Comparison of ENCODE assay signal across 31 cellular contexts in the genomic region with DNA sequence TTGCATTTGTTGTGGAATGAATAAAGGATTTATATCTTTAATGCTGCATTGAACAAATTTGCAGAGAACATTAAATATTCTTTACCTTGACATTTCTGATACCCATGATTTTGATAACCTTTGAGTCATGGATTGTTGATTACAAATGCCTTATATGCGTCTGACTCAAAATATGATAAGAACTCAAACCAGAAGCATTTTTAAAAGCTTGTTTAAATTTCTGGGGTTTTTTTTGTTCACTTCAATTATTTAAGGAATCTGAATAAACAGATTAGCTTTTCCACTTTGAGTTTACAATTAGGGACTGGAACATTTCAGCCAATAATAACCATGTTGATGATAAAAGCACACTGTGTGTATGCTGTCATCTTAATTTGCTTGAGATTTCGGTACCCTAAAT.
DNase-seq lines count a peak whose midpoint lies in the region; ATAC-seq and TF ChIP-seq lines count a peak whose summit lies in the region.
"Had no signal": no experiment of that assay in that cellular context is flagged by ENCODE, and none has a peak within 500 bp of the region (broad histone marks: within the 10 kb centered on the region; RNA-seq: fewer than 3 reads in every experiment).

No MANE protein-coding gene starts in this region.

- no peak overlapping the region for H2AFZ ChIP-seq in SK-N-SH (ENCODE audit: low read depth)

- no peak overlapping the region for H3K9ac ChIP-seq in SK-N-SH
- H3K9ac ChIP-seq: BLaER1; BLaER1 treated with 17β-estradiol and CSF1 and Interleukin-3, amounts not matched to agents 10 nM and 100 nM had no signal

- no peaks in the 10 kb centered on the region for H3K27me3 Mint-ChIP-seq in Calu3 (ENCODE audit: unreplicated experiment)
- H3K27me3 Mint-ChIP-seq: B cell; CD4-positive, alpha-beta memory T cell; CD4-positive, alpha-beta T cell; CD4-positive, CD25-positive, alpha-beta regulatory T cell; CD8-positive, alpha-beta memory T cell had no signal

- H3K79me2 ChIP-seq in SK-N-SH (ENCODE audit: insufficient read depth), result no peaks in the 10 kb centered on the region

- H3K27me3 ChIP-seq in SK-N-SH (ENCODE audit: insufficient read depth), result no peaks in the 10 kb centered on the region
- H3K27me3 ChIP-seq: BE2C; BLaER1; BLaER1 treated with 17β-estradiol and CSF1 and Interleukin-3, amounts not matched to agents 10 nM and 100 nM had no signal

- intact Hi-C loops in Calu3 (cut with micrococcal nuclease; ENCODE audit: unreplicated experiment), result no loop called here
- intact Hi-C loops in Right ventricle myocardium inferior (cut with DNase I), result no loop called here

- H3K4me1 Mint-ChIP-seq in Calu3 (ENCODE audit: low read depth, unreplicated experiment), result peaks cover 9% of the 10 kb centered on the region
- H3K4me1 Mint-ChIP-seq: B cell; CD14-positive monocyte; CD4-positive, alpha-beta memory T cell; CD4-positive, CD25-positive, alpha-beta regulatory T cell; CD8-positive, alpha-beta memory T cell had no signal

- no peaks in the 10 kb centered on the region for H3K36me3 Mint-ChIP-seq in Calu3 (ENCODE audit: insufficient read depth, unreplicated experiment)
- H3K36me3 Mint-ChIP-seq: CD14-positive monocyte; CD4-positive, alpha-beta memory T cell; CD4-positive, CD25-positive, alpha-beta regulatory T cell; CD8-positive, alpha-beta memory T cell; CD8-positive, alpha-beta T cell had no signal

- POLR2A ChIA-PET in SK-N-SH (lab: Yijun Ruan, JAX), result no interaction called here

- ATAC-seq in SK-N-SH treated with all-trans-retinoic acid at 6 μM for 48 hours, result no peak
- no peak for ATAC-seq in Right ventricle myocardium inferior
- ATAC-seq: A549; CD8-positive, alpha-beta T cell had no signal

- no peaks in the 10 kb centered on the region for H3F3A ChIP-seq in SK-N-SH (replicated peaks; ENCODE audit: insufficient read depth)

- no peak for TF ChIP-seq CTCF in SK-N-SH (IDR thresholded peaks at IDR 0.05)
- no peak for TF ChIP-seq CTCF in Calu3 (IDR thresholded peaks at IDR 0.05; ENCODE audit: unreplicated experiment)

- H3K9me2 ChIP-seq in SK-N-SH, result no peaks in the 10 kb centered on the region

- H3K9me3 Mint-ChIP-seq in Calu3 (ENCODE audit: low read depth, unreplicated experiment), result peaks cover 6% of the 10 kb centered on the region

- no peaks in the 10 kb centered on the region for H4K20me1 ChIP-seq in SK-N-SH (ENCODE audit: insufficient read depth)

- TF ChIP-seq RAD21 in SK-N-SH (IDR thresholded peaks at IDR 0.05; ENCODE audit: low read length), result no peak

- no peaks in the 10 kb centered on the region for H3K4me1 ChIP-seq in SK-N-SH (ENCODE audit: control insufficient read depth in 1 of 2, insufficient read depth in 2 of 2, low read depth in 1 of 2, low read length in 1 of 2)
- H3K4me1 ChIP-seq: A549, BE2C, Caco-2 had no signal

- CTCF ChIA-PET in SK-N-SH (lab: Yijun Ruan, JAX), result no interaction called here
- CTCF ChIA-PET in Calu3 (lab: Charles Lee), result no interaction called here

- no peak overlapping the region for H3K4me3 ChIP-seq in SK-N-SH (ENCODE audit: low read depth in 2 of 2, low read length in 1 of 2)
- H3K4me3 ChIP-seq: A549; BLaER1; BLaER1 treated with 17β-estradiol and CSF1 and Interleukin-3, amounts not matched to agents 10 nM and 100 nM had no signal

- 27% methylated on average over 2 of the region's 2 CpGs for WGBS in SK-N-SH (ENCODE audit: low lambda C conversion rate)

- H3K27ac Mint-ChIP-seq in Calu3 (ENCODE audit: unreplicated experiment), result no peak overlapping the region
- H3K27ac Mint-ChIP-seq: B cell; CD14-positive monocyte; CD4-positive, alpha-beta memory T cell; CD4-positive, alpha-beta T cell; CD4-positive, CD25-positive, alpha-beta regulatory T cell; CD8-positive, alpha-beta memory T cell; CD8-positive, alpha-beta T cell had no signal

- H3K4me3 Mint-ChIP-seq in Calu3 (ENCODE audit: low read depth, unreplicated experiment), result no peak overlapping the region
- H3K4me3 Mint-ChIP-seq: B cell; CD14-positive monocyte; CD4-positive, alpha-beta memory T cell; CD4-positive, alpha-beta T cell; CD4-positive, CD25-positive, alpha-beta regulatory T cell; CD8-positive, alpha-beta memory T cell; CD8-positive, alpha-beta T cell had no signal

- H3K27ac ChIP-seq in SK-N-SH (ENCODE audit: low read depth in 2 of 2, low read length in 1 of 2), result no peak overlapping the region
- H3K27ac ChIP-seq: 22Rv1; A549; BLaER1; BLaER1 treated with 17β-estradiol and CSF1 and Interleukin-3, amounts not matched to agents 10 nM and 100 nM; C4-2B had no signal

- 0 out of 2 replicates have a peak, but pooled peaks cover 5% of the 10 kb centered on the region for H3K9me3 ChIP-seq in SK-N-SH
- H3K9me3 ChIP-seq: A549, BE2C, Caco-2 had no signal

- TSS peak; percentile 18 for BruUV-seq in Calu3 (replicated peaks; lab: Mats Ljungman, UMichigan)

- H3K4me2 ChIP-seq in SK-N-SH, result no peak overlapping the region
- H3K4me2 ChIP-seq: A549; BLaER1; BLaER1 treated with 17β-estradiol and CSF1 and Interleukin-3, amounts not matched to agents 10 nM and 100 nM had no signal

- H3K36me3 ChIP-seq in SK-N-SH (replicated peaks in 1 of 2; ENCODE audit: control insufficient read depth in 1 of 2, insufficient read depth in 2 of 2, low read length in 1 of 2), result no peaks in the 10 kb centered on the region
- H3K36me3 ChIP-seq: BE2C, BLaER1 had no signal

- no peak for TF ChIP-seq EP300 in SK-N-SH (IDR thresholded peaks at IDR 0.05; ENCODE audit: borderline replicate concordance in 1 of 2, low read depth in 1 of 2, low read length in 1 of 2)

- DNase-seq in SK-N-SH (no peak), Calu3 (no peak), amniotic epithelial cell (ENCODE audit: low read depth) (peak; percentile 58), DMS53 (lab: John Stamatoyannopoulos, UW) (no peak), Right ventricle myocardium inferior (ENCODE audit: missing footprints) (no peak)
- DNase-seq: 8988T; ACHN; AML-193; BE2C; C1 segment of cervical spinal cord; Caco-2; CD4-positive, alpha-beta memory T cell; CD4-positive, alpha-beta T cell; CD4-positive, CD25-positive, alpha-beta regulatory T cell; CD8-positive, alpha-beta memory T cell; CD8-positive, alpha-beta T cell; COR-L47; DMS 273 treated with DMSO at 0.1 percent for 48 hours; DMS153; DMS79; DMS79 treated with DMSO at 0.1 percent for 48 hours; DND-41; EL had no signal

TF ChIP-seq in SK-N-SH treated with all-trans-retinoic acid at 6 μM for 48 hours, 23 proteins besides CTCF, POLR2A, EP300 and RAD21:
- TF ChIP-seq ISL1 (CRISPR knock-in tag; IDR thresholded peaks at IDR 0.05) (peak; percentile 82), ZNF565 (CRISPR knock-in tag; conservative IDR thresholded peaks at IDR 0.05; ENCODE audit: low read depth) (no peak)

TF ChIP-seq in SK-N-SH, 30 proteins besides CTCF, POLR2A, EP300 and RAD21:
- TF ChIP-seq FOSL2 (IDR thresholded peaks at IDR 0.05; ENCODE audit: borderline replicate concordance, low read depth) (no peak), YY1 (IDR thresholded peaks at IDR 0.05; ENCODE audit: low read depth) (no peak), GABPA (IDR thresholded peaks at IDR 0.05; ENCODE audit: low read depth) (no peak), EZH2phosphoT487 (IDR thresholded peaks at IDR 0.05; ENCODE audit: borderline replicate concordance, low read depth) (no peak)
